8 cellular contexts compared by ENCODE assay signal in genomic region chr1:21334214-21335087, GRCh38. TPM values are rescaled to one million over a fixed set of nuclear protein-coding genes. Genes with fewer than 3 reads are reported as not detected.
DNase-seq lines count a peak whose midpoint lies in the region; ATAC-seq and TF ChIP-seq lines count a peak whose summit lies in the region.

No MANE protein-coding gene starts in this region.

- H3K27ac Mint-ChIP-seq in nephron, result peak overlapping the region; percentile 84 to 90 (median 86)

- TF ChIP-seq CTCF in nephron (IDR thresholded peaks at IDR 0.05; ENCODE audit: unreplicated experiment in 3 of 3) (peak; percentile 60 to 70 (median 70)), stomach (IDR thresholded peaks at IDR 0.05) (peak in 5 of 7 experiments; percentile 62 to 82 (median 77))

- H3K4me1 ChIP-seq in stomach, result peaks cover 91 to 99% (median 95%) of the 10 kb centered on the region in 4 donors

- H3K9me3 ChIP-seq in stomach, result no peaks in the 10 kb centered on the region

- H3K27me3 ChIP-seq in stomach, result no peaks in the 10 kb centered on the region

- H3K4me3 Mint-ChIP-seq in nephron, result peak overlapping the region; percentile 47 to 70 (median 69)

- peak; percentile 74 for DNase-seq in NCI-H2029 (lab: John Stamatoyannopoulos, UW)
- no peak for DNase-seq in NCI-H2029 treated with DMSO at 0.1 percent for 48 hours (lab: John Stamatoyannopoulos, UW)
- peak; percentile 88 for DNase-seq in NOMO-1 treated with dmso at 0.1 percent for 144 hours (lab: John Stamatoyannopoulos, UW; ENCODE audit: unreplicated experiment)
- peak; percentile 58 for DNase-seq in activated T-cell treated with anti-CD3 and anti-CD28 coated beads for 4 hours
- DNase-seq in stomach, result peak; percentile 76

- WGBS in stomach, 5 donors, result 17 to 27% (median 21%) methylated on average over 18 to 20 of the region's 20 CpGs

- H3K9me3 Mint-ChIP-seq in nephron, result no peaks in the 10 kb centered on the region

- TF ChIP-seq EP300 in stomach (IDR thresholded peaks at IDR 0.05), result no peak

- TF ChIP-seq POLR2A in stomach (IDR thresholded peaks at IDR 0.05), result no peak

- ATAC-seq in HG02973 (IDR thresholded peaks at IDR 0.05; ENCODE audit: unreplicated experiment) (peak; percentile 58), esophagus mucosa (peak; percentile 56)

- peak overlapping the region; percentile 18 to 31 (median 24) for H3K4me3 ChIP-seq in stomach

- H3K27me3 Mint-ChIP-seq in nephron (ENCODE audit: low read depth), result peaks cover 16% of the 10 kb centered on the region

- peak overlapping the region; percentile 53 to 94 (median 89) for H3K27ac ChIP-seq in stomach

- peaks cover 65% of the 10 kb centered on the region for H3K4me1 Mint-ChIP-seq in nephron

- intact Hi-C loops in stomach (cut with DNase I; ENCODE audit: low total_unique reads), result no loop called here

- H3K36me3 ChIP-seq in stomach, result no peaks in the 10 kb centered on the region

- no peaks in the 10 kb centered on the region for H3K36me3 Mint-ChIP-seq in nephron (ENCODE audit: low read depth)

RNA-seq across cellular contexts. Expression of gene ECE1, which starts 44.2 kb away (rescaled TPM):
- total RNA-seq in esophagus mucosa (18.2 TPM), stomach (100 to 1,000 TPM in 2 of 5 donors, 10 to 100 TPM in 3; 40.2 to 574 (median 71.4) TPM)
- polyA plus RNA-seq in stomach, result 10 to 100 TPM; 17.6 to 30.9 (median 25.4) TPM
